Comparison of ENCODE assay signal across 21 cellular contexts in the genomic region with DNA sequence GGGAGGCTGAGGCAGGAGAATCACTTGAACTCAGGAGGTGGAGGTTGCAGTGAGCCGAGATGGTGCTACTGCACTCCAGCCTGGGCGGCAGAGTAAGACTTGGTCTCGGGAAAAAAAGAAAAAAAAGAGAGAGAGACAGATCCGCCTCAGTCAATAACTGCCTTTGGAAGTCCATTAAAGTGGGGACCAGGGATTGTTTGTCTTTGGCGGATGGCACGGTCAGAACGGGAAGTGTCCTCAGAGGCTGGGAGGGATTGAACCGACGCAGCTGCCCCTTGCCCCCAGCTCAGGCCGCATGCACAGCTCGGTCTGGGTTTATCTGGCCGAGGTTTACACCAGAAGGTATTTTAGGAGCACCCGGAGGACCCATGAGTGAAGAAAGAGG. TPM values are rescaled to one million over a fixed set of nuclear protein-coding genes. Genes with fewer than 3 reads are reported as not detected.
DNase-seq lines count a peak whose midpoint lies in the region; ATAC-seq and TF ChIP-seq lines count a peak whose summit lies in the region.
"Had no signal": no experiment of that assay in that cellular context is flagged by ENCODE, and none has a peak within 500 bp of the region (broad histone marks: within the 10 kb centered on the region; RNA-seq: fewer than 3 reads in every experiment).

No MANE protein-coding gene starts in this region.

- H3K27me3 ChIP-seq in cardiac muscle cell (no peaks in the 10 kb centered on the region), NT2/D1 (ENCODE audit: insufficient read depth, insufficient read length) (no peaks in the 10 kb centered on the region), right cardiac atrium (ENCODE audit: control insufficient read depth, insufficient read depth) (no peaks in the 10 kb centered on the region), thoracic aorta (replicated peaks; ENCODE audit: insufficient read depth) (no peaks in the 10 kb centered on the region)
- H3K27me3 ChIP-seq: ascending aorta, Peyer's patch, uterus had no signal

- H3K36me3 ChIP-seq in cardiac muscle cell (no peaks in the 10 kb centered on the region), NT2/D1 (ENCODE audit: insufficient read depth, insufficient read length, low read length) (no peaks in the 10 kb centered on the region), thoracic aorta (no peaks in the 10 kb centered on the region)
- H3K36me3 ChIP-seq: ascending aorta, Peyer's patch, uterus had no signal

- TF ChIP-seq CTCF in cardiac muscle cell (IDR thresholded peaks at IDR 0.05; ENCODE audit: low read depth, low read length) (no peak), thoracic aorta (IDR thresholded peaks at IDR 0.05) (no peak)

- H3K4me3 ChIP-seq in cardiac muscle cell (no peak overlapping the region), NT2/D1 (ENCODE audit: insufficient read length, low read depth) (no peak overlapping the region), right cardiac atrium (ENCODE audit: low read length) (no peak overlapping the region), thoracic aorta (peak overlapping the region; percentile 2)
- H3K4me3 ChIP-seq: ascending aorta, Peyer's patch, uterus had no signal

- intact Hi-C loops in cardiac septum (cut with DNase I): loop anchor here (5.0 kb wide), 1 partner anchor 53 kb away; the partner anchor contains the start of gene TESC
- intact Hi-C loops in right cardiac atrium (cut with DNase I): no loop called here

- ATAC-seq in right cardiac atrium (no peak), thoracic aorta (ENCODE audit: insufficient number of reproducible peaks, low FRiP score, low read depth) (no peak)
- ATAC-seq: esophagus mucosa, left colon had no signal

- peak overlapping the region; percentile 90 for H3K27ac ChIP-seq in cardiac muscle cell
- H3K27ac ChIP-seq in right cardiac atrium (ENCODE audit: low read length): peak overlapping the region; percentile 30
- H3K27ac ChIP-seq in thoracic aorta: no peak overlapping the region
- H3K27ac ChIP-seq: ascending aorta, C4-2B, Peyer's patch had no signal

- WGBS in right cardiac atrium: 58% methylated on average over 13 of the region's 13 CpGs

- DNase-seq in cardiac muscle cell (ENCODE audit: low read depth in 1 of 2, low spot score in 1 of 2): no peak
- DNase-seq in cardiac septum (ENCODE audit: low spot score): no peak
- no peak for DNase-seq in NT2/D1 (ENCODE audit: low read depth, low spot score)
- DNase-seq in right cardiac atrium: no peak
- no peak for DNase-seq in thoracic aorta (ENCODE audit: low spot score)
- DNase-seq in NCI-H1436 (lab: John Stamatoyannopoulos, UW): no peak
- no peak for DNase-seq in stimulated activated naive CD4-positive, alpha-beta T cell (lab: John Stamatoyannopoulos, UW)
- DNase-seq in stimulated activated CD8-positive, alpha-beta memory T cell treated with anti-CD3 and anti-CD28 coated beads, Interleukin-4, amount 100 ng/mL, for 48 hours: no peak
- DNase-seq: effector CD8-positive, alpha-beta T cell; NCI-H187 treated with DMSO at 0.1 percent for 48 hours; NCI-H226; Peyer's patch; stimulated activated CD4-positive, alpha-beta T cell treated with anti-CD3 and anti-CD28 coated beads, Interleukin-4, amount 100 ng/mL, for 24 hours; uterus had no signal

- no peaks in the 10 kb centered on the region for H3K9me3 ChIP-seq in cardiac muscle cell (ENCODE audit: low read depth)
- no peaks in the 10 kb centered on the region for H3K9me3 ChIP-seq in NT2/D1 (ENCODE audit: insufficient read depth, low read length)
- no peaks in the 10 kb centered on the region for H3K9me3 ChIP-seq in right cardiac atrium (ENCODE audit: control insufficient read depth, low read length)
- H3K9me3 ChIP-seq in thoracic aorta: no peaks in the 10 kb centered on the region
- H3K9me3 ChIP-seq: ascending aorta, Peyer's patch, SK-N-SH, uterus had no signal

- H3K4me1 ChIP-seq in cardiac muscle cell (ENCODE audit: low read depth) (peaks cover 51% of the 10 kb centered on the region), NT2/D1 (ENCODE audit: insufficient read depth, insufficient read length) (peaks cover 26% of the 10 kb centered on the region), right cardiac atrium (ENCODE audit: control insufficient read depth, insufficient read depth, low read length) (peaks cover 7% of the 10 kb centered on the region), thoracic aorta (ENCODE audit: control insufficient read depth in 1 of 2, low read depth in 2 of 2) (peaks cover 9 to 15% of the 10 kb centered on the region in 2 donors)
- H3K4me1 ChIP-seq: ascending aorta had no signal

- peak overlapping the region; percentile 42 for H3K9ac ChIP-seq in NT2/D1 (ENCODE audit: insufficient read length, low read depth)
- H3K9ac ChIP-seq: SK-N-SH had no signal

RNA-seq across cellular contexts. Expression of gene TESC, which starts 54.4 kb away (rescaled TPM):
- total RNA-seq in cardiac muscle cell: 30.3 and 52.4 TPM in 2 replicates
- polyA plus RNA-seq in cardiac muscle cell: 24.5 and 57.7 TPM in 2 replicates
- total RNA-seq in cardiac septum: 23.7 TPM
- total RNA-seq in right cardiac atrium: 10 to 100 TPM; 23.1 to 98.5 (median 57.6) TPM
- 71.7 TPM for polyA plus RNA-seq in right cardiac atrium
- 10 to 100 TPM in 1 of 2 donors, 1 to 10 TPM in 1; 5.6 to 13.1 TPM for total RNA-seq in thoracic aorta
- total RNA-seq: M059J, mesothelial cell of epicardium had no signal

Comparison
In these comparisons a context has a peak if more than half of its experiments do, and no peak if none do; other contexts are left out.
1. H3K27ac ChIP-seq: peak in cardiac muscle cell (single experiment) and right cardiac atrium (single experiment); none in thoracic aorta (0 of 2).